Comparison of ENCODE assay signal across 12 cellular contexts in genomic region chr3:14915636-14916222, GRCh38. TPM values are rescaled to one million over a fixed set of nuclear protein-coding genes. Genes with fewer than 3 reads are reported as not detected.
A peak's percentile ranks its signal among the peaks of the same experiment; 100 is the strongest.
DNase-seq lines count a peak whose midpoint lies in the region; ATAC-seq and TF ChIP-seq lines count a peak whose summit lies in the region.
"Had no signal": no experiment of that assay in that cellular context is flagged by ENCODE, and none has a peak within 500 bp of the region (broad histone marks: within the 10 kb centered on the region; RNA-seq: fewer than 3 reads in every experiment).

No MANE protein-coding gene starts in this region.

- DNase-seq in heart left ventricle = no peak
- DNase-seq in right atrium auricular region (ENCODE audit: low spot score) = no peak
- peak; percentile 27 for DNase-seq in T follicular helper cell (ENCODE audit: low read depth)
- DNase-seq in fibroblast of lung (ENCODE audit: low read depth in 2 of 2) = no peak
- no peak for DNase-seq in type B pancreatic cell (ENCODE audit: extremely low spot score, unreplicated experiment)
- no peak for DNase-seq in AG08396 (ENCODE audit: low spot score)
- DNase-seq in NCI-H345 (lab: John Stamatoyannopoulos, UW) = no peak
- DNase-seq: NCI-H187 treated with DMSO at 0.1 percent for 48 hours, occipital lobe had no signal

- H3K36me3 ChIP-seq in heart left ventricle (peaks cover 0 to 75% (median 20%) of the 10 kb centered on the region in 9 donors), right atrium auricular region (peaks cover 9% of the 10 kb centered on the region), fibroblast of lung (ENCODE audit: control insufficient read depth, insufficient read depth, low read length) (no peaks in the 10 kb centered on the region)

- H3K4me3 ChIP-seq in heart left ventricle = no peak overlapping the region
- H3K4me3 ChIP-seq in right atrium auricular region = no peak overlapping the region
- H3K4me3 ChIP-seq in fibroblast of lung (replicated peaks in 1 of 4; ENCODE audit: control extremely low read depth in 1 of 4, insufficient read depth in 1 of 4, low read depth in 3 of 4, low read length in 4 of 4) = no peak overlapping the region
- H3K4me3 ChIP-seq: coronary artery had no signal

- H3K27ac ChIP-seq in heart left ventricle (no peak overlapping the region), right atrium auricular region (no peak overlapping the region), fibroblast of lung (ENCODE audit: insufficient read depth, low read length) (no peak overlapping the region)
- H3K27ac ChIP-seq: C4-2B, coronary artery had no signal

- H3K27me3 ChIP-seq in heart left ventricle (no peaks in the 10 kb centered on the region), right atrium auricular region (no peaks in the 10 kb centered on the region), fibroblast of lung (ENCODE audit: control insufficient read depth, insufficient read depth, low read length) (no peaks in the 10 kb centered on the region)

- no peak overlapping the region for H3K4me2 ChIP-seq in fibroblast of lung (ENCODE audit: extremely low read depth, insufficient read depth, low read length)

- H3K36me3 Mint-ChIP-seq in type B pancreatic cell = no peaks in the 10 kb centered on the region

- H2AFZ ChIP-seq in fibroblast of lung (ENCODE audit: low read length) = no peak overlapping the region

- 23 to 83% (median 77%) methylated on average over 3 of the region's 3 CpGs for WGBS in heart left ventricle, 4 donors

- TF ChIP-seq POLR2A in heart left ventricle (IDR thresholded peaks at IDR 0.05) = no peak

- TF ChIP-seq CTCF in heart left ventricle (IDR thresholded peaks at IDR 0.05) = peak in 7 of 12 donors; percentile 7 to 32 (median 14)
- TF ChIP-seq CTCF in right atrium auricular region (IDR thresholded peaks at IDR 0.05) = peak in 1 of 2 donors; percentile 30
- TF ChIP-seq CTCF in fibroblast of lung (conservative IDR thresholded peaks at IDR 0.05 in 1 of 2, IDR thresholded peaks at IDR 0.05 in 1 of 2; ENCODE audit: low read depth in 1 of 2, low read length in 2 of 2) = peak; percentile 4 to 18
- peak; percentile 28 for TF ChIP-seq CTCF in type B pancreatic cell (conservative IDR thresholded peaks at IDR 0.05)

- no peak overlapping the region for H3K27ac Mint-ChIP-seq in type B pancreatic cell

- H3K79me2 ChIP-seq in fibroblast of lung (ENCODE audit: control insufficient read depth, insufficient read depth, low read length) = no peaks in the 10 kb centered on the region

- H3K4me3 Mint-ChIP-seq in type B pancreatic cell = no peak overlapping the region

- ATAC-seq in heart left ventricle (peak; percentile 6 to 47 (median 18)), HG02981 (IDR thresholded peaks at IDR 0.05; ENCODE audit: unreplicated experiment) (no peak)

- H3K9me3 Mint-ChIP-seq in type B pancreatic cell = no peaks in the 10 kb centered on the region

- H3K27me3 Mint-ChIP-seq in type B pancreatic cell = peaks cover 36% of the 10 kb centered on the region

- no peaks in the 10 kb centered on the region for H4K20me1 ChIP-seq in fibroblast of lung (ENCODE audit: control insufficient read depth, extremely low read depth, insufficient read depth, low read length)

- no peaks in the 10 kb centered on the region for H3K9me3 ChIP-seq in heart left ventricle
- H3K9me3 ChIP-seq in right atrium auricular region = no peaks in the 10 kb centered on the region
- no peaks in the 10 kb centered on the region for H3K9me3 ChIP-seq in fibroblast of lung (ENCODE audit: control insufficient read depth, insufficient read depth, low read depth, low read length)

- intact Hi-C loops in heart left ventricle (cut with DNase I) = loop anchor here in 1 of 10 donors (10.0 kb wide), 1 partner anchor 401 kb away; no protein-coding TSS in a partner anchor

- no peak overlapping the region for H3K9ac ChIP-seq in fibroblast of lung (ENCODE audit: insufficient read depth, low read length)

- peaks cover 0 to 9% (median 1%) of the 10 kb centered on the region in 12 donors for H3K4me1 ChIP-seq in heart left ventricle
- H3K4me1 ChIP-seq in right atrium auricular region = peaks cover 0 to 12% of the 10 kb centered on the region in 2 donors
- H3K4me1 ChIP-seq in fibroblast of lung (ENCODE audit: control insufficient read depth, extremely low read depth, insufficient read depth, low read length) = no peaks in the 10 kb centered on the region

- no peaks in the 10 kb centered on the region for H3K4me1 Mint-ChIP-seq in type B pancreatic cell (ENCODE audit: unreplicated experiment)

RNA-seq across cellular contexts. Expression of gene NR2C2, which starts 31.7 kb away (rescaled TPM):
- total RNA-seq in heart left ventricle (10 to 100 TPM; 22.4 to 38.5 (median 29.9) TPM), right atrium auricular region (10 to 100 TPM; 22.3 to 29.2 TPM), fibroblast of lung (20.0 and 27.9 TPM in 2 replicates), type B pancreatic cell (ENCODE audit: low replicate concordance) (43.6 and 47.7 TPM in 2 replicates)
- polyA plus RNA-seq in heart left ventricle (10 to 100 TPM in 1 of 2 donors, 1 to 10 TPM in 1; 6.2 to 15.6 TPM), fibroblast of lung (13.5 and 15.0 TPM in 2 replicates)
- 10.3 and 14.2 TPM in 2 replicates for polyA plus RNA-seq in fibroblast of lung (2012)
- polyA minus RNA-seq in fibroblast of lung (ENCODE audit: low replicate concordance) = 55.2 and 56.2 TPM in 2 replicates
